In genomic region chr5:157236423-157236822, GRCh38 we compare ENCODE assay signal across 19 cellular contexts. TPM values are rescaled to one million over a fixed set of nuclear protein-coding genes. Genes with fewer than 3 reads are reported as not detected.
DNase-seq lines count a peak whose midpoint lies in the region; ATAC-seq, FAIRE-seq and TF ChIP-seq lines count a peak whose summit lies in the region.
"Had no signal": no experiment of that assay in that cellular context is flagged by ENCODE, and none has a peak within 500 bp of the region (broad histone marks: within the 10 kb centered on the region; RNA-seq: fewer than 3 reads in every experiment).

No MANE protein-coding gene starts in this region.

- H3K4me1 ChIP-seq in CD4-positive, alpha-beta memory T cell (ENCODE audit: insufficient read depth, low read length): peaks cover 51% of the 10 kb centered on the region
- H3K4me1 ChIP-seq in naive thymus-derived CD4-positive, alpha-beta T cell (ENCODE audit: control insufficient read depth in 2 of 2, insufficient read depth in 2 of 2, low read length in 2 of 2): peaks cover 18 to 19% of the 10 kb centered on the region in 2 donors

- H3K36me3 Mint-ChIP-seq in activated CD4-positive, alpha-beta memory T cell treated with anti-CD3 and anti-CD28 coated beads for 36 hours: peaks cover 86% of the 10 kb centered on the region
- peaks cover 93% of the 10 kb centered on the region for H3K36me3 Mint-ChIP-seq in activated CD4-positive, alpha-beta memory T cell treated with anti-CD3 and anti-CD28 coated beads, Interleukin-2, amount 10 ng/mL, durations not matched to agents 7 days and 5 days (ENCODE audit: low read depth)
- peaks cover 86 to 94% of the 10 kb centered on the region in 2 donors for H3K36me3 Mint-ChIP-seq in CD4-positive, alpha-beta memory T cell
- peaks cover 90% of the 10 kb centered on the region for H3K36me3 Mint-ChIP-seq in activated CD8-positive, alpha-beta T cell treated with anti-CD3 and anti-CD28 coated beads, Interleukin-2, amount 10 ng/mL, durations not matched to agents 7 days and 5 days (ENCODE audit: low read depth)
- peaks cover 31 to 81% (median 71%) of the 10 kb centered on the region in 5 donors for H3K36me3 Mint-ChIP-seq in naive thymus-derived CD4-positive, alpha-beta T cell

- peaks cover 73% of the 10 kb centered on the region for H3K4me1 Mint-ChIP-seq in activated CD4-positive, alpha-beta memory T cell treated with anti-CD3 and anti-CD28 coated beads for 36 hours (ENCODE audit: low read depth)
- H3K4me1 Mint-ChIP-seq in activated CD4-positive, alpha-beta memory T cell treated with anti-CD3 and anti-CD28 coated beads, Interleukin-2, amount 10 ng/mL, durations not matched to agents 7 days and 5 days: peaks cover 26% of the 10 kb centered on the region
- peaks cover 28 to 57% (median 41%) of the 10 kb centered on the region in 4 donors for H3K4me1 Mint-ChIP-seq in CD4-positive, alpha-beta memory T cell
- H3K4me1 Mint-ChIP-seq in activated CD8-positive, alpha-beta T cell treated with anti-CD3 and anti-CD28 coated beads, Interleukin-2, amount 10 ng/mL, durations not matched to agents 7 days and 5 days (ENCODE audit: low read depth): peaks cover 42% of the 10 kb centered on the region
- H3K4me1 Mint-ChIP-seq in naive thymus-derived CD4-positive, alpha-beta T cell: peaks cover 23 to 84% (median 62%) of the 10 kb centered on the region in 7 donors
- H3K4me1 Mint-ChIP-seq: CD14-positive monocyte had no signal

- no peak for TF ChIP-seq POLR2A in GM12892 (IDR thresholded peaks at IDR 0.05; ENCODE audit: low read depth, low read length)

- CTCF ChIA-PET in activated CD4-positive, alpha-beta memory T cell treated with anti-CD3 and anti-CD28 coated beads for 36 hours (lab: Charles Lee): no interaction called here
- CTCF ChIA-PET in activated CD4-positive, alpha-beta memory T cell treated with anti-CD3 and anti-CD28 coated beads, Interleukin-2, amount 10 ng/mL, durations not matched to agents 7 days and 5 days (lab: Charles Lee): no interaction called here
- CTCF ChIA-PET in CD4-positive, alpha-beta memory T cell (lab: Charles Lee; ENCODE audit: partially characterized antibody): interaction anchor here (1.3 to 1.9 kb wide), 3 partner anchors 14 to 89 kb away, joined by 3 to 5 read pairs (median 5); no protein-coding TSS in a partner anchor
- CTCF ChIA-PET in activated CD8-positive, alpha-beta T cell treated with anti-CD3 and anti-CD28 coated beads, Interleukin-2, amount 10 ng/mL, durations not matched to agents 7 days and 5 days (lab: Charles Lee): interaction anchor here (1.2 to 1.8 kb wide), 2 partner anchors 9 to 88 kb away, joined by 4 to 6 read pairs; no protein-coding TSS in a partner anchor
- CTCF ChIA-PET in naive thymus-derived CD4-positive, alpha-beta T cell (lab: Charles Lee): interaction anchor here (0.6 kb wide), 2 partner anchors 88 to 92 kb away, joined by 3 to 4 read pairs; no protein-coding TSS in a partner anchor

- intact Hi-C loops in activated CD4-positive, alpha-beta memory T cell treated with anti-CD3 and anti-CD28 coated beads for 36 hours (cut with micrococcal nuclease): loop anchor here (1.0 kb wide), 1 partner anchor 10 kb away; no protein-coding TSS in a partner anchor
- intact Hi-C loops in CD4-positive, alpha-beta memory T cell (cut with micrococcal nuclease): no loop called here
- intact Hi-C loops in naive thymus-derived CD4-positive, alpha-beta T cell (cut with micrococcal nuclease): no loop called here

- no peak for ATAC-seq in activated CD8-positive, alpha-beta T cell treated with anti-CD3 and anti-CD28 coated beads, Interleukin-2, amount 10 ng/mL, durations not matched to agents 7 days and 5 days
- no peak for ATAC-seq in naive thymus-derived CD4-positive, alpha-beta T cell

- no peak overlapping the region for H3K4me3 Mint-ChIP-seq in activated CD4-positive, alpha-beta memory T cell treated with anti-CD3 and anti-CD28 coated beads for 36 hours
- H3K4me3 Mint-ChIP-seq in activated CD4-positive, alpha-beta memory T cell treated with anti-CD3 and anti-CD28 coated beads, Interleukin-2, amount 10 ng/mL, durations not matched to agents 7 days and 5 days: no peak overlapping the region
- H3K4me3 Mint-ChIP-seq in CD4-positive, alpha-beta memory T cell: no peak overlapping the region
- no peak overlapping the region for H3K4me3 Mint-ChIP-seq in activated CD8-positive, alpha-beta T cell treated with anti-CD3 and anti-CD28 coated beads, Interleukin-2, amount 10 ng/mL, durations not matched to agents 7 days and 5 days
- H3K4me3 Mint-ChIP-seq in naive thymus-derived CD4-positive, alpha-beta T cell: no peak overlapping the region
- H3K4me3 Mint-ChIP-seq: CD14-positive monocyte had no signal

- no peaks in the 10 kb centered on the region for H3K9me3 Mint-ChIP-seq in activated CD4-positive, alpha-beta memory T cell treated with anti-CD3 and anti-CD28 coated beads for 36 hours
- H3K9me3 Mint-ChIP-seq in activated CD4-positive, alpha-beta memory T cell treated with anti-CD3 and anti-CD28 coated beads, Interleukin-2, amount 10 ng/mL, durations not matched to agents 7 days and 5 days: no peaks in the 10 kb centered on the region
- peaks cover 0 to 1% (median 0%) of the 10 kb centered on the region in 8 donors for H3K9me3 Mint-ChIP-seq in CD4-positive, alpha-beta memory T cell
- H3K9me3 Mint-ChIP-seq in activated CD8-positive, alpha-beta T cell treated with anti-CD3 and anti-CD28 coated beads, Interleukin-2, amount 10 ng/mL, durations not matched to agents 7 days and 5 days (ENCODE audit: insufficient read depth): no peaks in the 10 kb centered on the region
- H3K9me3 Mint-ChIP-seq in naive thymus-derived CD4-positive, alpha-beta T cell: no peaks in the 10 kb centered on the region

- POLR2A ChIA-PET in activated CD4-positive, alpha-beta memory T cell treated with anti-CD3 and anti-CD28 coated beads for 36 hours (lab: Charles Lee): interaction anchor here (1.6 kb wide), 1 partner anchor 11 kb away, joined by 4 read pairs; no protein-coding TSS in a partner anchor
- POLR2A ChIA-PET in activated CD4-positive, alpha-beta memory T cell treated with anti-CD3 and anti-CD28 coated beads, Interleukin-2, amount 10 ng/mL, durations not matched to agents 7 days and 5 days (lab: Charles Lee): interaction anchor here (1.1 to 2.5 kb wide), 3 partner anchors 10 to 36 kb away, joined by 3 to 10 read pairs (median 3); no protein-coding TSS in a partner anchor
- POLR2A ChIA-PET in CD4-positive, alpha-beta memory T cell (lab: Charles Lee; ENCODE audit: partially characterized antibody): interaction anchor here (0.8 to 3.5 kb wide), 7 partner anchors 10 to 57 kb away, joined by 4 to 18 read pairs (median 8); no protein-coding TSS in a partner anchor
- POLR2A ChIA-PET in activated CD8-positive, alpha-beta T cell treated with anti-CD3 and anti-CD28 coated beads, Interleukin-2, amount 10 ng/mL, durations not matched to agents 7 days and 5 days (lab: Charles Lee): no interaction called here
- POLR2A ChIA-PET in naive thymus-derived CD4-positive, alpha-beta T cell (lab: Charles Lee): interaction anchor here (1.2 to 2.2 kb wide), 3 partner anchors 12 to 93 kb away, joined by 4 to 13 read pairs (median 5); no protein-coding TSS in a partner anchor

- H3K27ac Mint-ChIP-seq in activated CD4-positive, alpha-beta memory T cell treated with anti-CD3 and anti-CD28 coated beads for 36 hours: peak overlapping the region; percentile 67
- no peak overlapping the region for H3K27ac Mint-ChIP-seq in activated CD4-positive, alpha-beta memory T cell treated with anti-CD3 and anti-CD28 coated beads, Interleukin-2, amount 10 ng/mL, durations not matched to agents 7 days and 5 days
- peak overlapping the region in 6 of 7 donors; percentile 15 to 88 (median 70) for H3K27ac Mint-ChIP-seq in CD4-positive, alpha-beta memory T cell
- no peak overlapping the region for H3K27ac Mint-ChIP-seq in activated CD8-positive, alpha-beta T cell treated with anti-CD3 and anti-CD28 coated beads, Interleukin-2, amount 10 ng/mL, durations not matched to agents 7 days and 5 days
- peak overlapping the region in 7 of 9 donors; percentile 38 to 96 (median 67) for H3K27ac Mint-ChIP-seq in naive thymus-derived CD4-positive, alpha-beta T cell
- H3K27ac Mint-ChIP-seq: CD14-positive monocyte had no signal

- no peak overlapping the region for H3K4me3 ChIP-seq in CD4-positive, alpha-beta memory T cell (ENCODE audit: low read length in 2 of 2)
- H3K4me3 ChIP-seq in naive thymus-derived CD4-positive, alpha-beta T cell (ENCODE audit: low read length): no peak overlapping the region

- no peak for DNase-seq in activated CD4-positive, alpha-beta memory T cell treated with anti-CD3 and anti-CD28 coated beads for 36 hours
- no peak for DNase-seq in activated CD4-positive, alpha-beta memory T cell treated with anti-CD3 and anti-CD28 coated beads, Interleukin-2, amount 10 ng/mL, durations not matched to agents 7 days and 5 days
- no peak for DNase-seq in CD4-positive, alpha-beta memory T cell
- peak; percentile 20 for DNase-seq in activated CD8-positive, alpha-beta T cell treated with anti-CD3 and anti-CD28 coated beads, Interleukin-2, amount 10 ng/mL, durations not matched to agents 7 days and 5 days
- no peak for DNase-seq in naive thymus-derived CD4-positive, alpha-beta T cell
- DNase-seq in COR-L47 (lab: John Stamatoyannopoulos, UW): no peak
- DNase-seq in MV-4-11 (lab: John Stamatoyannopoulos, UW): no peak
- DNase-seq in GM12892 (ENCODE audit: insufficient read length): no peak
- DNase-seq: DMS79 treated with DMSO at 0.1 percent for 48 hours, NCI-H1436 treated with DMSO at 0.1 percent for 48 hours, NCI-H2081 treated with DMSO at 0.1 percent for 48 hours, NCI-H226, NCI-H526 treated with DMSO at 0.1 percent for 48 hours had no signal

- no peak for FAIRE-seq in GM12892 (lab: Jason Lieb, UNC)
- FAIRE-seq: D721Med, G401.6, GM19239, HTR-8/SVneo had no signal

- H3K27me3 ChIP-seq in CD4-positive, alpha-beta memory T cell (ENCODE audit: insufficient read depth, low read length): no peaks in the 10 kb centered on the region
- no peaks in the 10 kb centered on the region for H3K27me3 ChIP-seq in naive thymus-derived CD4-positive, alpha-beta T cell (ENCODE audit: control insufficient read depth in 2 of 2, insufficient read depth in 2 of 2, low read length in 2 of 2)

- H3K36me3 ChIP-seq in CD4-positive, alpha-beta memory T cell (ENCODE audit: insufficient read depth, low read length): peaks cover 87% of the 10 kb centered on the region
- peaks cover 53 to 90% (median 76%) of the 10 kb centered on the region in 3 experiments for H3K36me3 ChIP-seq in naive thymus-derived CD4-positive, alpha-beta T cell (ENCODE audit: control insufficient read depth in 2 of 3, insufficient read depth in 3 of 3, low read length in 3 of 3)

- H3K27ac ChIP-seq in CD4-positive, alpha-beta memory T cell (ENCODE audit: low read depth, low read length): no peak overlapping the region
- H3K27ac ChIP-seq in naive thymus-derived CD4-positive, alpha-beta T cell (ENCODE audit: low read depth, low read length): peak overlapping the region; percentile 28
- H3K27ac ChIP-seq: RWPE1 had no signal

- no peaks in the 10 kb centered on the region for H3K9me3 ChIP-seq in CD4-positive, alpha-beta memory T cell (ENCODE audit: control insufficient read depth in 1 of 2, low read length in 2 of 2)
- no peaks in the 10 kb centered on the region for H3K9me3 ChIP-seq in naive thymus-derived CD4-positive, alpha-beta T cell (ENCODE audit: control insufficient read depth in 2 of 3, low read length in 3 of 3)

- H3K27me3 Mint-ChIP-seq in activated CD4-positive, alpha-beta memory T cell treated with anti-CD3 and anti-CD28 coated beads for 36 hours: no peaks in the 10 kb centered on the region
- H3K27me3 Mint-ChIP-seq in activated CD4-positive, alpha-beta memory T cell treated with anti-CD3 and anti-CD28 coated beads, Interleukin-2, amount 10 ng/mL, durations not matched to agents 7 days and 5 days: no peaks in the 10 kb centered on the region
- no peaks in the 10 kb centered on the region for H3K27me3 Mint-ChIP-seq in CD4-positive, alpha-beta memory T cell
- H3K27me3 Mint-ChIP-seq in activated CD8-positive, alpha-beta T cell treated with anti-CD3 and anti-CD28 coated beads, Interleukin-2, amount 10 ng/mL, durations not matched to agents 7 days and 5 days (ENCODE audit: low read depth): no peaks in the 10 kb centered on the region
- H3K27me3 Mint-ChIP-seq in naive thymus-derived CD4-positive, alpha-beta T cell: no peaks in the 10 kb centered on the region

RNA-seq across cellular contexts. Expression of gene CYFIP2, which starts 29.5 kb away (rescaled TPM):
- total RNA-seq in activated CD4-positive, alpha-beta memory T cell treated with anti-CD3 and anti-CD28 coated beads for 36 hours: 100 to 1,000 TPM; 319 to 321 TPM
- total RNA-seq in activated CD4-positive, alpha-beta memory T cell treated with anti-CD3 and anti-CD28 coated beads, Interleukin-2, amount 10 ng/mL, durations not matched to agents 7 days and 5 days: 100 to 1,000 TPM; 337 to 354 TPM
- total RNA-seq in CD4-positive, alpha-beta memory T cell: 100 to 1,000 TPM; 317 to 325 TPM
- 100 to 1,000 TPM; 432 to 516 TPM for polyA plus RNA-seq in CD4-positive, alpha-beta memory T cell
- 100 to 1,000 TPM; 512 to 516 TPM for total RNA-seq in activated CD8-positive, alpha-beta T cell treated with anti-CD3 and anti-CD28 coated beads, Interleukin-2, amount 10 ng/mL, durations not matched to agents 7 days and 5 days
- total RNA-seq in naive thymus-derived CD4-positive, alpha-beta T cell: 100 to 1,000 TPM; 386 to 449 (median 401) TPM
- polyA plus RNA-seq in naive thymus-derived CD4-positive, alpha-beta T cell: 100 to 1,000 TPM; 522 to 755 TPM
- 69.7 TPM for polyA plus RNA-seq in GM12892 (2012; ENCODE audit: missing spikeins)

RNA-seq across cellular contexts. Expression of gene ITK, which starts 55.8 kb away (rescaled TPM):
- 100 to 1,000 TPM; 236 to 240 TPM for total RNA-seq in activated CD4-positive, alpha-beta memory T cell treated with anti-CD3 and anti-CD28 coated beads for 36 hours
- 100 to 1,000 TPM; 247 to 249 TPM for total RNA-seq in activated CD4-positive, alpha-beta memory T cell treated with anti-CD3 and anti-CD28 coated beads, Interleukin-2, amount 10 ng/mL, durations not matched to agents 7 days and 5 days
- 100 to 1,000 TPM; 398 to 421 TPM for total RNA-seq in CD4-positive, alpha-beta memory T cell
- 100 to 1,000 TPM; 141 to 178 TPM for polyA plus RNA-seq in CD4-positive, alpha-beta memory T cell
- 100 to 1,000 TPM; 254 to 263 TPM for total RNA-seq in activated CD8-positive, alpha-beta T cell treated with anti-CD3 and anti-CD28 coated beads, Interleukin-2, amount 10 ng/mL, durations not matched to agents 7 days and 5 days
- total RNA-seq in naive thymus-derived CD4-positive, alpha-beta T cell: 100 to 1,000 TPM; 278 to 481 (median 324) TPM
- 100 to 1,000 TPM; 183 to 245 TPM for polyA plus RNA-seq in naive thymus-derived CD4-positive, alpha-beta T cell
- 1.6 TPM for polyA plus RNA-seq in GM12892 (2012; ENCODE audit: missing spikeins)

Comparison
In these comparisons a context has a peak if more than half of its experiments do, and no peak if none do; other contexts are left out.
1. H3K27ac Mint-ChIP-seq: peak in activated CD4-positive, alpha-beta memory T cell treated with anti-CD3 and anti-CD28 coated beads for 36 hours (single experiment), CD4-positive, alpha-beta memory T cell (6 of 7) and naive thymus-derived CD4-positive, alpha-beta T cell (7 of 9); none in activated CD4-positive, alpha-beta memory T cell treated with anti-CD3 and anti-CD28 coated beads, Interleukin-2, amount 10 ng/mL, durations not matched to agents 7 days and 5 days (single experiment) and activated CD8-positive, alpha-beta T cell treated with anti-CD3 and anti-CD28 coated beads, Interleukin-2, amount 10 ng/mL, durations not matched to agents 7 days and 5 days (single experiment).
2. CTCF ChIA-PET loops: an anchor here in CD4-positive, alpha-beta memory T cell (1.3 to 1.9 kb wide), activated CD8-positive, alpha-beta T cell treated with anti-CD3 and anti-CD28 coated beads, Interleukin-2, amount 10 ng/mL, durations not matched to agents 7 days and 5 days (1.2 to 1.8 kb wide) and naive thymus-derived CD4-positive, alpha-beta T cell (0.6 kb wide); none called in activated CD4-positive, alpha-beta memory T cell treated with anti-CD3 and anti-CD28 coated beads for 36 hours and activated CD4-positive, alpha-beta memory T cell treated with anti-CD3 and anti-CD28 coated beads, Interleukin-2, amount 10 ng/mL, durations not matched to agents 7 days and 5 days.